Comparison of ENCODE assay signal across 18 cellular contexts in genomic region chr6:50862172-50862571, GRCh38. TPM values are rescaled to one million over a fixed set of nuclear protein-coding genes. Genes with fewer than 3 reads are reported as not detected.
DNase-seq lines count a peak whose midpoint lies in the region; ATAC-seq and TF ChIP-seq lines count a peak whose summit lies in the region.
"Had no signal": no experiment of that assay in that cellular context is flagged by ENCODE, and none has a peak within 500 bp of the region (broad histone marks: within the 10 kb centered on the region; RNA-seq: fewer than 3 reads in every experiment).

No MANE protein-coding gene starts in this region.

- H3K4me1 Mint-ChIP-seq in neural progenitor cell: peaks cover 11% of the 10 kb centered on the region
- H3K4me1 Mint-ChIP-seq: CD4-positive, alpha-beta memory T cell; IgD-negative memory B cell had no signal

- H3K9me3 Mint-ChIP-seq in neural progenitor cell: peaks cover 9% of the 10 kb centered on the region
- H3K9me3 Mint-ChIP-seq: GM23338 had no signal

- no peaks in the 10 kb centered on the region for H3K27me3 ChIP-seq in SJCRH30
- peaks cover 15% of the 10 kb centered on the region for H3K27me3 ChIP-seq in neural progenitor cell
- H3K27me3 ChIP-seq in gastrocnemius medialis: no peaks in the 10 kb centered on the region
- H3K27me3 ChIP-seq: BE2C had no signal

- no peaks in the 10 kb centered on the region for H3K36me3 Mint-ChIP-seq in neural progenitor cell
- H3K36me3 Mint-ChIP-seq: CD4-positive, alpha-beta memory T cell; IgD-negative memory B cell had no signal

- H3K79me2 ChIP-seq in neural progenitor cell (ENCODE audit: low read depth): no peaks in the 10 kb centered on the region

- TF ChIP-seq CTCF in neural progenitor cell (IDR thresholded peaks at IDR 0.05) (no peak), gastrocnemius medialis (IDR thresholded peaks at IDR 0.05 in 4 of 5, conservative IDR thresholded peaks at IDR 0.05 in 1 of 5) (no peak)

- no peak overlapping the region for H3K27ac Mint-ChIP-seq in neural progenitor cell
- H3K27ac Mint-ChIP-seq: CD4-positive, alpha-beta memory T cell; GM23338; IgD-negative memory B cell had no signal

- no peaks in the 10 kb centered on the region for H4K20me1 ChIP-seq in neural progenitor cell (ENCODE audit: low read depth)

- H3K27me3 Mint-ChIP-seq in neural progenitor cell (ENCODE audit: insufficient read depth, low read depth): peaks cover 3% of the 10 kb centered on the region
- H3K27me3 Mint-ChIP-seq: CD4-positive, alpha-beta memory T cell had no signal

- H3K9me3 ChIP-seq in SJCRH30 (replicated peaks): no peaks in the 10 kb centered on the region
- no peaks in the 10 kb centered on the region for H3K9me3 ChIP-seq in neural progenitor cell (ENCODE audit: low read depth)
- H3K9me3 ChIP-seq in gastrocnemius medialis: no peaks in the 10 kb centered on the region
- H3K9me3 ChIP-seq: BE2C, HAP-1 had no signal

- intact Hi-C loops in gastrocnemius medialis (cut with DNase I; ENCODE audit: low total_unique reads): no loop called here

- no peak for TF ChIP-seq POLR2A in gastrocnemius medialis (IDR thresholded peaks at IDR 0.05)

- no peak overlapping the region for H3K9ac ChIP-seq in neural progenitor cell

- H3K36me3 ChIP-seq in SJCRH30: no peaks in the 10 kb centered on the region
- no peaks in the 10 kb centered on the region for H3K36me3 ChIP-seq in neural progenitor cell
- no peaks in the 10 kb centered on the region for H3K36me3 ChIP-seq in gastrocnemius medialis
- H3K36me3 ChIP-seq: BE2C, HAP-1 had no signal

- H3K4me2 ChIP-seq in neural progenitor cell: peak overlapping the region; percentile 46
- H3K4me2 ChIP-seq: GM23338 had no signal

- peak; percentile 62 to 83 for DNase-seq in SJCRH30
- DNase-seq in foreskin melanocyte: peak; percentile 11
- peak; percentile 58 for DNase-seq in neural progenitor cell (ENCODE audit: low spot score)
- DNase-seq in ecto neural progenitor cell (ENCODE audit: low spot score): no peak
- no peak for DNase-seq in gastrocnemius medialis
- DNase-seq in activated CD4-positive, alpha-beta T cell treated with anti-CD3 and anti-CD28 coated beads for 48 hours: no peak
- DNase-seq: BE2C; CD4-positive, alpha-beta memory T cell; COR-L47; DMS153; DND-41; GDM1 had no signal

- ATAC-seq in HG03442 (IDR thresholded peaks at IDR 0.05; ENCODE audit: unreplicated experiment) (no peak), gastrocnemius medialis (no peak)
- ATAC-seq: GM23338 had no signal

- peaks cover 10% of the 10 kb centered on the region for H3F3A ChIP-seq in neural progenitor cell (ENCODE audit: low read depth)

- H3K27ac ChIP-seq in SJCRH30 (peak overlapping the region; percentile 95), neural progenitor cell (peak overlapping the region; percentile 4), gastrocnemius medialis (no peak overlapping the region)
- H3K27ac ChIP-seq: C4-2B had no signal

- H3K4me1 ChIP-seq in SJCRH30 (peaks cover 35% of the 10 kb centered on the region), neural progenitor cell (peaks cover 30% of the 10 kb centered on the region), gastrocnemius medialis (no peaks in the 10 kb centered on the region)
- H3K4me1 ChIP-seq: BE2C, HAP-1 had no signal

- H3K4me3 ChIP-seq in SJCRH30 (no peak overlapping the region), neural progenitor cell (no peak overlapping the region), gastrocnemius medialis (no peak overlapping the region)
- H3K4me3 ChIP-seq: GM23338, HAP-1 had no signal

- no peak overlapping the region for H3K4me3 Mint-ChIP-seq in neural progenitor cell
- H3K4me3 Mint-ChIP-seq: CD4-positive, alpha-beta memory T cell; GM23338 had no signal

- in situ Hi-C loops in gastrocnemius medialis (cut with MboI; ENCODE audit: low sequenced_read_pairs in 4 of 4): no loop called here

- H2AFZ ChIP-seq in neural progenitor cell (replicated peaks): no peak overlapping the region
- H2AFZ ChIP-seq: GM23338 had no signal

RNA-seq across cellular contexts. Expression of gene TFAP2B, which starts 43.5 kb away (rescaled TPM):
- 14.0 and 16.7 TPM in 2 replicates for total RNA-seq in SJCRH30 (2014; rRNA removed; shearing (Covaris generic))
- total RNA-seq in neural progenitor cell (ENCODE audit: low replicate concordance) (0.15 TPM in 1 of 2 replicates, not detected in the other), gastrocnemius medialis (not detected)
- total RNA-seq: CD4-positive, alpha-beta memory T cell; GM23338; HT1080 had no signal

Comparison
In these comparisons a context has a peak if more than half of its experiments do, and no peak if none do; other contexts are left out.
1. DNase-seq: peak in SJCRH30 (2 of 2), foreskin melanocyte (single experiment) and neural progenitor cell (single experiment); none in ecto neural progenitor cell (single experiment), gastrocnemius medialis (0 of 2) and activated CD4-positive, alpha-beta T cell treated with anti-CD3 and anti-CD28 coated beads for 48 hours (single experiment).
2. H3K27ac ChIP-seq: peak in SJCRH30 (single experiment) and neural progenitor cell (single experiment); none in gastrocnemius medialis (0 of 4).
3. RNA of gene TFAP2B, which starts 43.5 kb away (total RNA-seq): 14.0 to 16.7 TPM in SJCRH30; 0.15 TPM in neural progenitor cell and not detected in gastrocnemius medialis; every median in the first group is over 10 times any median in the second.